In the genomic region with DNA sequence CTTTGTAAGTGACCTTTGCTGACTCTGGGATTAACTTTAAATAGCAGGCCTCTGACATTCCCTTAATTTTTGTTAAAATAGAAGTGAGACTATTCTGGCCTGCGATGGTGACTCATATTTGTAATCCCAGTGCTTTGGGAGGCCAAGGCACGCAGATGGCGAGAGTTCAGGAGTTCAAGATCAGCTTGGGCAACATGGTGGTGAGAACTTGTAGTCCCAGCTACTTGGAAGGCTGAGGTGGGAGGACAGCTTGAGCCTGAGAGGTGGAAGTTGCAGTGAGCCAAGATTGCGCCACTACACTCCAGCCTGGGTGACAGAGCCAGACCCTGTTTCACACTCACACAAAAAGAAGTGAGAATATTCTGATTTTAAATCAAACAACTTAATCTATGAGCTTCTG, we compare ENCODE assay signal across 15 cellular contexts. TPM values are rescaled to one million over a fixed set of nuclear protein-coding genes. Genes with fewer than 3 reads are reported as not detected.
DNase-seq lines count a peak whose midpoint lies in the region; ATAC-seq and TF ChIP-seq lines count a peak whose summit lies in the region.
"Had no signal": no experiment of that assay in that cellular context is flagged by ENCODE, and none has a peak within 500 bp of the region (broad histone marks: within the 10 kb centered on the region; RNA-seq: fewer than 3 reads in every experiment).

No MANE protein-coding gene starts in this region.

- no peak overlapping the region for H3K4me3 Mint-ChIP-seq in stimulated activated memory B cell treated with anti-CD40 and anti-IgM and Interleukin-4, amounts not matched to agents 10 μg/mL and 1 μg/mL and 100 μg/mL, for 72 hours
- no peak overlapping the region for H3K4me3 Mint-ChIP-seq in osteocyte (ENCODE audit: unreplicated experiment)
- H3K4me3 Mint-ChIP-seq: activated CD8-positive, alpha-beta memory T cell treated with anti-CD3 and anti-CD28 coated beads, Interleukin-2, amount 10 ng/mL, durations not matched to agents 7 days and 5 days; activated naive CD8-positive, alpha-beta T cell; nephron progenitor cell; WTC11 had no signal

- no peaks in the 10 kb centered on the region for H3K9me3 ChIP-seq in SJSA1 (replicated peaks)
- H3K9me3 ChIP-seq: sigmoid colon had no signal

- peaks cover 28% of the 10 kb centered on the region for H3K4me1 ChIP-seq in SJSA1 (replicated peaks)

- H3K27me3 ChIP-seq in SJSA1 (replicated peaks): no peaks in the 10 kb centered on the region
- H3K27me3 ChIP-seq: sigmoid colon had no signal

- H3K4me3 ChIP-seq in SJSA1 (no peak overlapping the region), fibroblast of villous mesenchyme (ENCODE audit: low read depth, low read length) (no peak overlapping the region)
- H3K4me3 ChIP-seq: sigmoid colon had no signal

- intact Hi-C loops in Right ventricle myocardium superior (cut with DNase I): no loop called here
- intact Hi-C loops in left ventricle myocardium superior (cut with micrococcal nuclease): no loop called here
- intact Hi-C loops in left cardiac atrium (cut with DNase I): no loop called here

- no peak overlapping the region for H3K27ac Mint-ChIP-seq in stimulated activated memory B cell treated with anti-CD40 and anti-IgM and Interleukin-4, amounts not matched to agents 10 μg/mL and 1 μg/mL and 100 μg/mL, for 72 hours
- no peak overlapping the region for H3K27ac Mint-ChIP-seq in osteocyte (ENCODE audit: unreplicated experiment)
- H3K27ac Mint-ChIP-seq: activated naive CD8-positive, alpha-beta T cell; nephron progenitor cell; WTC11 had no signal

- H3K27me3 Mint-ChIP-seq in stimulated activated memory B cell treated with anti-CD40 and anti-IgM and Interleukin-4, amounts not matched to agents 10 μg/mL and 1 μg/mL and 100 μg/mL, for 72 hours: no peaks in the 10 kb centered on the region
- no peaks in the 10 kb centered on the region for H3K27me3 Mint-ChIP-seq in osteocyte (ENCODE audit: unreplicated experiment)
- H3K27me3 Mint-ChIP-seq: activated naive CD8-positive, alpha-beta T cell had no signal

- TF ChIP-seq CTCF in fibroblast of villous mesenchyme (IDR thresholded peaks at IDR 0.05; ENCODE audit: insufficient read depth, low read depth, low read length) (no peak), osteocyte (IDR thresholded peaks at IDR 0.05) (no peak)

- no peaks in the 10 kb centered on the region for H3K36me3 ChIP-seq in SJSA1
- H3K36me3 ChIP-seq: sigmoid colon had no signal

- no peaks in the 10 kb centered on the region for H3K9me3 Mint-ChIP-seq in stimulated activated memory B cell treated with anti-CD40 and anti-IgM and Interleukin-4, amounts not matched to agents 10 μg/mL and 1 μg/mL and 100 μg/mL, for 72 hours
- H3K9me3 Mint-ChIP-seq in osteocyte (ENCODE audit: unreplicated experiment): no peaks in the 10 kb centered on the region
- H3K9me3 Mint-ChIP-seq: nephron progenitor cell, WTC11 had no signal

- DNase-seq in Right ventricle myocardium superior (no peak), left ventricle myocardium superior (no peak), SJSA1 (ENCODE audit: low read depth in 1 of 2, low spot score in 2 of 2) (peak in 1 of 2 experiments; percentile 26), fibroblast of villous mesenchyme (ENCODE audit: low read depth) (peak; percentile 85), osteocyte (ENCODE audit: extremely low spot score, unreplicated experiment) (no peak), NCI-H187 (lab: John Stamatoyannopoulos, UW) (no peak), left cardiac atrium (no peak)
- DNase-seq: activated CD8-positive, alpha-beta memory T cell treated with anti-CD3 and anti-CD28 coated beads, Interleukin-2, amount 10 ng/mL, durations not matched to agents 7 days and 5 days; NCI-H2227 treated with DMSO at 0.1 percent for 48 hours; nephron progenitor cell; sigmoid colon; stimulated activated naive CD4-positive, alpha-beta T cell treated with Interleukin-2 at 50 U/mL for 16 hours had no signal

- peak; percentile 25 for ATAC-seq in Right ventricle myocardium superior (ENCODE audit: poor library complexity)
- no peak for ATAC-seq in left ventricle myocardium superior
- ATAC-seq in stimulated activated memory B cell treated with anti-CD40 and anti-IgM and Interleukin-4, amounts not matched to agents 10 μg/mL and 1 μg/mL and 100 μg/mL, for 72 hours: no peak
- ATAC-seq in left cardiac atrium: no peak
- ATAC-seq: activated CD8-positive, alpha-beta memory T cell treated with anti-CD3 and anti-CD28 coated beads, Interleukin-2, amount 10 ng/mL, durations not matched to agents 7 days and 5 days; WTC11 had no signal

- H3K36me3 Mint-ChIP-seq in stimulated activated memory B cell treated with anti-CD40 and anti-IgM and Interleukin-4, amounts not matched to agents 10 μg/mL and 1 μg/mL and 100 μg/mL, for 72 hours: no peaks in the 10 kb centered on the region
- no peaks in the 10 kb centered on the region for H3K36me3 Mint-ChIP-seq in osteocyte (ENCODE audit: unreplicated experiment)
- H3K36me3 Mint-ChIP-seq: activated naive CD8-positive, alpha-beta T cell; WTC11 had no signal

- H3K4me1 Mint-ChIP-seq in stimulated activated memory B cell treated with anti-CD40 and anti-IgM and Interleukin-4, amounts not matched to agents 10 μg/mL and 1 μg/mL and 100 μg/mL, for 72 hours: no peaks in the 10 kb centered on the region
- H3K4me1 Mint-ChIP-seq in osteocyte (ENCODE audit: unreplicated experiment): peaks cover 14% of the 10 kb centered on the region
- H3K4me1 Mint-ChIP-seq: nephron progenitor cell, WTC11 had no signal

- H3K27ac ChIP-seq in SJSA1: peak overlapping the region; percentile 89
- H3K27ac ChIP-seq: sigmoid colon had no signal

RNA-seq across cellular contexts. Expression of gene ZNF330, which starts 27.3 kb away (rescaled TPM):
- total RNA-seq in Right ventricle myocardium superior (147 TPM), left ventricle myocardium superior (160 TPM), fibroblast of villous mesenchyme (24.6 and 25.8 TPM in 2 replicates), osteocyte (26.6 and 30.1 TPM in 2 replicates), left cardiac atrium (10 to 100 TPM; 76.0 to 99.0 TPM)
- total RNA-seq in SJSA1 (2014; rRNA removed; shearing (Covaris generic)): 52.9 and 64.8 TPM in 2 replicates
